In the genomic region with DNA sequence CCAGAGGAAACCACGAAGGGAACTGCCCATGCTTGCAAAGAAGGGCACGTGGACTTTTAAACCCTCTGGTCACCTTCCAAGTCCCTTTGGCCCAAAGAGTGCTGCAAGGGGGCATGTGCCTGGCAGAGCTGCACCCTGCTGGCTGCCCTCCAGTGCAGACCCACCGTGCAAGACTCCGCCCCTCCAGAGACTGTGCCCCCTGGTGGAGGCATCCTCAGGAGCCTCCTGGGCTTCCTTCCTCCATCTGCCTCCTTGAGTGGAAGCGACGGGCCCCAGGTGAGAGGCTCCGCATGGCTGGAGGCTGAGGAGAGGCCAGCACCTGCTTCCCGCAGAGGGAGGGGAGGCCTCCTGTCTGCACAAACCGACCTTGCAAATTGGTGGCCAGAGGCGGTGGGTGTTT, we compare ENCODE assay signal across 9 cellular contexts.
A peak's percentile ranks its signal among the peaks of the same experiment; 100 is the strongest.
DNase-seq lines count a peak whose midpoint lies in the region; ATAC-seq and TF ChIP-seq lines count a peak whose summit lies in the region.
"Had no signal": no experiment of that assay in that cellular context is flagged by ENCODE, and none has a peak within 500 bp of the region (broad histone marks: within the 10 kb centered on the region; RNA-seq: fewer than 3 reads in every experiment).

No MANE protein-coding gene starts in this region.

- DNase-seq in CD14-positive monocyte (ENCODE audit: low spot score) = no peak
- peak; percentile 84 for DNase-seq in Karpas-422
- peak; percentile 53 for DNase-seq in activated naive CD4-positive, alpha-beta T cell treated with anti-CD3 and anti-CD28 coated beads, Interleukin-2, amount 10 ng/mL, durations not matched to agents 7 days and 5 days
- no peak for DNase-seq in naive B cell
- no peak for DNase-seq in OCI-M1 (lab: John Stamatoyannopoulos, UW)
- no peak for DNase-seq in mucosa of gallbladder (ENCODE audit: low spot score)
- DNase-seq: stimulated activated naive CD4-positive, alpha-beta T cell treated with Interleukin-2 at 50 U/mL for 16 hours had no signal

- no peaks in the 10 kb centered on the region for H3K9me3 ChIP-seq in Karpas-422 (ENCODE audit: low read length)

- peak overlapping the region in 1 of 7 donors; percentile 73 for H3K27ac Mint-ChIP-seq in CD14-positive monocyte
- no peak overlapping the region for H3K27ac Mint-ChIP-seq in activated naive CD4-positive, alpha-beta T cell treated with anti-CD3 and anti-CD28 coated beads, Interleukin-2, amount 10 ng/mL, durations not matched to agents 7 days and 5 days
- peak overlapping the region in 1 of 6 donors; percentile 18 for H3K27ac Mint-ChIP-seq in naive B cell

- intact Hi-C loops in CD14-positive monocyte (cut with micrococcal nuclease) = no loop called here

- H2AFZ ChIP-seq in Karpas-422 (ENCODE audit: low read length) = no peak overlapping the region

- H3K4me1 Mint-ChIP-seq in CD14-positive monocyte (peaks cover 4% of the 10 kb centered on the region), naive B cell (peaks cover 2 to 7% (median 7%) of the 10 kb centered on the region in 3 donors)
- H3K4me1 Mint-ChIP-seq in activated naive CD4-positive, alpha-beta T cell treated with anti-CD3 and anti-CD28 coated beads, Interleukin-2, amount 10 ng/mL, durations not matched to agents 7 days and 5 days = no peaks in the 10 kb centered on the region

- no peak overlapping the region for H3K27ac ChIP-seq in Karpas-422 (ENCODE audit: low read length)

- no peaks in the 10 kb centered on the region for H3K36me3 ChIP-seq in Karpas-422 (ENCODE audit: insufficient read depth, low read length)

- no peaks in the 10 kb centered on the region for H3K79me2 ChIP-seq in Karpas-422 (ENCODE audit: low read length)

- peaks cover 0 to 2% (median 0%) of the 10 kb centered on the region in 7 donors for H3K9me3 Mint-ChIP-seq in CD14-positive monocyte
- H3K9me3 Mint-ChIP-seq in activated naive CD4-positive, alpha-beta T cell treated with anti-CD3 and anti-CD28 coated beads, Interleukin-2, amount 10 ng/mL, durations not matched to agents 7 days and 5 days = no peaks in the 10 kb centered on the region
- no peaks in the 10 kb centered on the region for H3K9me3 Mint-ChIP-seq in naive B cell

- H3K4me2 ChIP-seq in Karpas-422 (ENCODE audit: low read depth, low read length, poor library complexity, severe bottlenecking) = no peak overlapping the region

- no peaks in the 10 kb centered on the region for H3K27me3 ChIP-seq in Karpas-422 (ENCODE audit: low read length)

- no peaks in the 10 kb centered on the region for H4K20me1 ChIP-seq in Karpas-422 (ENCODE audit: insufficient read depth, low read depth, low read length)

- H3K4me3 ChIP-seq in Karpas-422 (ENCODE audit: low read length) = no peak overlapping the region

- ATAC-seq in naive B cell (ENCODE audit: low read depth in 2 of 2) (peak; percentile 52 to 53), GM21825 (IDR thresholded peaks at IDR 0.05; ENCODE audit: unreplicated experiment) (no peak), GM21737 (IDR thresholded peaks at IDR 0.05; ENCODE audit: unreplicated experiment) (no peak)

- CTCF ChIA-PET in activated naive CD4-positive, alpha-beta T cell treated with anti-CD3 and anti-CD28 coated beads, Interleukin-2, amount 10 ng/mL, durations not matched to agents 7 days and 5 days (lab: Charles Lee) = interaction anchor here (1.3 kb wide), 1 partner anchor 41 kb away, joined by 3 read pairs; no protein-coding TSS in a partner anchor

- peaks cover 29% of the 10 kb centered on the region for H3K4me1 ChIP-seq in Karpas-422 (ENCODE audit: low read length)

- H3K27me3 Mint-ChIP-seq in CD14-positive monocyte (ENCODE audit: low read depth in 3 of 3) (peaks cover 0 to 7% (median 1%) of the 10 kb centered on the region in 3 donors), naive B cell (peaks cover 0 to 36% (median 10%) of the 10 kb centered on the region in 3 donors)
- H3K27me3 Mint-ChIP-seq in activated naive CD4-positive, alpha-beta T cell treated with anti-CD3 and anti-CD28 coated beads, Interleukin-2, amount 10 ng/mL, durations not matched to agents 7 days and 5 days = peaks cover 23% of the 10 kb centered on the region

- H3K9ac ChIP-seq in Karpas-422 (ENCODE audit: low read length) = no peak overlapping the region

- TF ChIP-seq CTCF in CD14-positive monocyte (IDR thresholded peaks at IDR 0.05) = peak; percentile 41

- H3K4me3 Mint-ChIP-seq in CD14-positive monocyte (no peak overlapping the region), naive B cell (no peak overlapping the region)
- H3K4me3 Mint-ChIP-seq in activated naive CD4-positive, alpha-beta T cell treated with anti-CD3 and anti-CD28 coated beads, Interleukin-2, amount 10 ng/mL, durations not matched to agents 7 days and 5 days = no peak overlapping the region

- no peaks in the 10 kb centered on the region for H3K9me2 ChIP-seq in Karpas-422 (replicated peaks; ENCODE audit: insufficient read depth, low read length)

- H3K36me3 Mint-ChIP-seq in CD14-positive monocyte (no peaks in the 10 kb centered on the region), naive B cell (no peaks in the 10 kb centered on the region)
- no peaks in the 10 kb centered on the region for H3K36me3 Mint-ChIP-seq in activated naive CD4-positive, alpha-beta T cell treated with anti-CD3 and anti-CD28 coated beads, Interleukin-2, amount 10 ng/mL, durations not matched to agents 7 days and 5 days

Comparison
In these comparisons a context has a peak if more than half of its experiments do, and no peak if none do; other contexts are left out.
1. DNase-seq: peak in Karpas-422 (single experiment) and activated naive CD4-positive, alpha-beta T cell treated with anti-CD3 and anti-CD28 coated beads, Interleukin-2, amount 10 ng/mL, durations not matched to agents 7 days and 5 days (single experiment); none in CD14-positive monocyte (single experiment), naive B cell (single experiment), OCI-M1 (single experiment) and mucosa of gallbladder (single experiment).
2. ATAC-seq: peak in naive B cell (2 of 2); none in GM21825 (single experiment) and GM21737 (single experiment).